In the genomic region with DNA sequence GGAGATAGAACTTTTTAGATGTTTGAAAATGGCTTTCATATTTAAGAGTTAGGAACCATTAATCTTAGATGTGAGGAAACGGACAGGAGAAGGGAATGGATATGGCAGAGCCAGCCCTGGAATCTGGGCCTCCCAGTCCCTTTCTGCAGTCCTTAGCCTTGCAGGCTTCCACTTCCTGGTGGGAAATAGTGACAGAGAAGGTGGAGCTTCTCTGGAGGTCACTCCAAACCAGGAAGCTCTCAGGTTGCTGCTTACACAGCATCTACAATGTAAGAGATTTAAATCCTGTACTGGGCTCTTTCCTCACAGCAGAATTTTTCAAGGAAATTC, we compare ENCODE assay signal across 8 cellular contexts. TPM values are rescaled to one million over a fixed set of nuclear protein-coding genes. Genes with fewer than 3 reads are reported as not detected.
DNase-seq lines count a peak whose midpoint lies in the region; ATAC-seq and TF ChIP-seq lines count a peak whose summit lies in the region.

No MANE protein-coding gene starts in this region.

- TF ChIP-seq CTCF in Caco-2 (IDR thresholded peaks at IDR 0.05; ENCODE audit: insufficient read depth in 1 of 2, low read depth in 1 of 2, low read length in 1 of 2, severe bottlenecking in 1 of 2, unreplicated experiment in 1 of 2) (no peak), mucosa of descending colon (IDR thresholded peaks at IDR 0.05) (no peak)

- peak overlapping the region; percentile 97 for H3K4me3 Mint-ChIP-seq in Caco-2 (ENCODE audit: unreplicated experiment)
- H3K4me3 Mint-ChIP-seq in activated naive CD8-positive, alpha-beta T cell treated with anti-CD3 and anti-CD28 coated beads, Interleukin-2, amount 10 ng/mL, durations not matched to agents 7 days and 5 days, result peak overlapping the region; percentile 96

- ATAC-seq in HG02759 (IDR thresholded peaks at IDR 0.05; ENCODE audit: unreplicated experiment), result peak; percentile 3
- ATAC-seq in activated naive CD8-positive, alpha-beta T cell treated with anti-CD3 and anti-CD28 coated beads, Interleukin-2, amount 10 ng/mL, durations not matched to agents 7 days and 5 days (ENCODE audit: low read depth), result peak; percentile 18
- ATAC-seq in mucosa of descending colon, result peak; percentile 57

- BruUV-seq in Caco-2 (replicated peaks; lab: Mats Ljungman, UMichigan), result no TSS peak

- peak overlapping the region; percentile 94 for H3K27ac Mint-ChIP-seq in Caco-2 (ENCODE audit: unreplicated experiment)
- H3K27ac Mint-ChIP-seq in activated naive CD8-positive, alpha-beta T cell treated with anti-CD3 and anti-CD28 coated beads, Interleukin-2, amount 10 ng/mL, durations not matched to agents 7 days and 5 days, result peak overlapping the region; percentile 94

- intact Hi-C loops in Caco-2 (cut with micrococcal nuclease; ENCODE audit: unreplicated experiment) (loop anchor here (1.0 to 2.0 kb wide), 3 partner anchors 19 to 100 kb away; no protein-coding TSS in a partner anchor), mucosa of descending colon (cut with DNase I, micrococcal nuclease) (no loop called here)

- peaks cover 11% of the 10 kb centered on the region for H3K4me1 Mint-ChIP-seq in Caco-2 (ENCODE audit: low read depth, unreplicated experiment)
- peaks cover 32% of the 10 kb centered on the region for H3K4me1 Mint-ChIP-seq in activated naive CD8-positive, alpha-beta T cell treated with anti-CD3 and anti-CD28 coated beads, Interleukin-2, amount 10 ng/mL, durations not matched to agents 7 days and 5 days

- H3K27me3 ChIP-seq in Caco-2 (replicated peaks; ENCODE audit: control insufficient read depth, insufficient read depth, low read length), result no peaks in the 10 kb centered on the region

- no peaks in the 10 kb centered on the region for H3K27me3 Mint-ChIP-seq in Caco-2 (ENCODE audit: insufficient read depth, unreplicated experiment)
- no peaks in the 10 kb centered on the region for H3K27me3 Mint-ChIP-seq in activated naive CD8-positive, alpha-beta T cell treated with anti-CD3 and anti-CD28 coated beads, Interleukin-2, amount 10 ng/mL, durations not matched to agents 7 days and 5 days

- H3K4me1 ChIP-seq in Caco-2, result peaks cover 22% of the 10 kb centered on the region
- H3K4me1 ChIP-seq in mucosa of descending colon (ENCODE audit: low read depth), result peaks cover 21% of the 10 kb centered on the region

- H3K36me3 Mint-ChIP-seq in Caco-2 (ENCODE audit: insufficient read depth, unreplicated experiment), result peaks cover 56% of the 10 kb centered on the region
- peaks cover 44% of the 10 kb centered on the region for H3K36me3 Mint-ChIP-seq in activated naive CD8-positive, alpha-beta T cell treated with anti-CD3 and anti-CD28 coated beads, Interleukin-2, amount 10 ng/mL, durations not matched to agents 7 days and 5 days

- H3K9me3 Mint-ChIP-seq in Caco-2 (ENCODE audit: unreplicated experiment), result peaks cover 24% of the 10 kb centered on the region
- H3K9me3 Mint-ChIP-seq in activated naive CD8-positive, alpha-beta T cell treated with anti-CD3 and anti-CD28 coated beads, Interleukin-2, amount 10 ng/mL, durations not matched to agents 7 days and 5 days, result no peaks in the 10 kb centered on the region

- POLR2A ChIA-PET in Caco-2 (lab: Charles Lee), result interaction anchor here (0.6 to 1.6 kb wide), 5 partner anchors 14 to 1693 kb away, joined by 3 to 11 read pairs (median 4); partner anchors contain the start of gene INTS3
- POLR2A ChIA-PET in activated naive CD8-positive, alpha-beta T cell treated with anti-CD3 and anti-CD28 coated beads, Interleukin-2, amount 10 ng/mL, durations not matched to agents 7 days and 5 days (lab: Charles Lee), result interaction anchor here (0.7 to 6.5 kb wide), 4 partner anchors 13 to 136 kb away, joined by 3 to 83 read pairs (median 5); partner anchors contain the start of gene S100A10

- CTCF ChIA-PET in Caco-2 (lab: Charles Lee), result interaction anchor here (0.6 to 2.8 kb wide), 15 partner anchors 10 to 424 kb away, joined by 3 to 24 read pairs (median 6); no protein-coding TSS in a partner anchor

- H3K9me3 ChIP-seq in Caco-2, result no peaks in the 10 kb centered on the region
- H3K9me3 ChIP-seq in mucosa of descending colon, result no peaks in the 10 kb centered on the region

- no peak for DNase-seq in Caco-2
- DNase-seq in activated naive CD8-positive, alpha-beta T cell treated with anti-CD3 and anti-CD28 coated beads, Interleukin-2, amount 10 ng/mL, durations not matched to agents 7 days and 5 days, result no peak
- DNase-seq in mucosa of descending colon, result no peak
- no peak for DNase-seq in cerebellum (ENCODE audit: low spot score)
- DNase-seq in activated CD4-positive, alpha-beta T cell treated with anti-CD3 and anti-CD28 coated beads, Interleukin-2, amount 50 U/mL, for 4 hours, result no peak
- no peak for DNase-seq in effector CD8-positive, alpha-beta T cell (lab: John Stamatoyannopoulos, UW)
- DNase-seq in midbrain (lab: John Stamatoyannopoulos, UW), result no peak

- no peak overlapping the region for H3K4me3 ChIP-seq in Caco-2 (ENCODE audit: low read depth, low read length)
- H3K4me3 ChIP-seq in mucosa of descending colon, result no peak overlapping the region

- H3K36me3 ChIP-seq in Caco-2 (ENCODE audit: control insufficient read depth, insufficient read depth, low read length), result peaks cover 1% of the 10 kb centered on the region
- H3K36me3 ChIP-seq in mucosa of descending colon (ENCODE audit: low read depth), result no peaks in the 10 kb centered on the region

RNA-seq across cellular contexts. Expression of gene S100A11, which starts 2.5 kb away (rescaled TPM):
- total RNA-seq in Caco-2 (2022) (364 and 408 TPM in 2 replicates), mucosa of descending colon (100 to 1,000 TPM in 1 of 3 donors, 10 to 100 TPM in 2; 88.8 to 230 (median 93.8) TPM), cerebellum (10.3 TPM)
- 100 to 1,000 TPM; 241 to 262 TPM for total RNA-seq in activated naive CD8-positive, alpha-beta T cell treated with anti-CD3 and anti-CD28 coated beads, Interleukin-2, amount 10 ng/mL, durations not matched to agents 7 days and 5 days

RNA-seq across cellular contexts. Expression of gene S100A10, which starts 40.6 kb away (rescaled TPM):
- total RNA-seq in Caco-2 (2022), result 2,143 and 2,154 TPM in 2 replicates
- 100 to 1,000 TPM; 529 to 544 TPM for total RNA-seq in activated naive CD8-positive, alpha-beta T cell treated with anti-CD3 and anti-CD28 coated beads, Interleukin-2, amount 10 ng/mL, durations not matched to agents 7 days and 5 days
- total RNA-seq in mucosa of descending colon, result 1,000 to 10,000 TPM in 2 of 3 donors, 100 to 1,000 TPM in 1; 540 to 1,335 (median 1,083) TPM
- total RNA-seq in cerebellum, result 1.8 TPM

RNA-seq across cellular contexts. Expression of gene TCHHL1, which starts 54.6 kb away (rescaled TPM):
- total RNA-seq in Caco-2 (2022) (not detected in 2 replicates), mucosa of descending colon (not detected), cerebellum (not detected)
- total RNA-seq in activated naive CD8-positive, alpha-beta T cell treated with anti-CD3 and anti-CD28 coated beads, Interleukin-2, amount 10 ng/mL, durations not matched to agents 7 days and 5 days, result not detected

Comparison
In these comparisons a context has a peak if more than half of its experiments do, and no peak if none do; other contexts are left out.
1. ATAC-seq: peak in every context shown above with its lines; median percentile 57 in mucosa of descending colon; 18 in activated naive CD8-positive, alpha-beta T cell treated with anti-CD3 and anti-CD28 coated beads, Interleukin-2, amount 10 ng/mL, durations not matched to agents 7 days and 5 days; 3 in HG02759.
2. RNA of gene S100A10, which starts 40.6 kb away (total RNA-seq): 2,143 to 2,154 TPM in Caco-2, 540 to 1,335 TPM in mucosa of descending colon and 529 to 544 TPM in activated naive CD8-positive, alpha-beta T cell treated with anti-CD3 and anti-CD28 coated beads, Interleukin-2, amount 10 ng/mL, durations not matched to agents 7 days and 5 days; 1.8 TPM in cerebellum (single experiment); every median in the first group is over 100 times any median in the second.